8 cellular contexts compared by ENCODE assay signal in genomic region chr11:64887234-64887756, GRCh38. TPM values are rescaled to one million over a fixed set of nuclear protein-coding genes. Genes with fewer than 3 reads are reported as not detected.
DNase-seq lines count a peak whose midpoint lies in the region; ATAC-seq and TF ChIP-seq lines count a peak whose summit lies in the region.
"Had no signal": no experiment of that assay in that cellular context is flagged by ENCODE, and none has a peak within 500 bp of the region (broad histone marks: within the 10 kb centered on the region; RNA-seq: fewer than 3 reads in every experiment).

No MANE protein-coding gene starts in this region.

- no peak overlapping the region for H3K9ac ChIP-seq in KMS-11
- no peak overlapping the region for H3K9ac ChIP-seq in rectal smooth muscle tissue (ENCODE audit: low read length)

- no peaks in the 10 kb centered on the region for H3K9me3 ChIP-seq in DOHH2 (ENCODE audit: control insufficient read depth, insufficient read depth, low read length)
- H3K9me3 ChIP-seq in effector memory CD4-positive, alpha-beta T cell (ENCODE audit: control insufficient read depth, low read length), result no peaks in the 10 kb centered on the region

- DNase-seq in effector memory CD4-positive, alpha-beta T cell, result no peak
- no peak for DNase-seq in cerebellum (ENCODE audit: low spot score)
- DNase-seq: NCI-H524 treated with DMSO at 0.1 percent for 48 hours had no signal

- H3K79me2 ChIP-seq in DOHH2 (ENCODE audit: control insufficient read depth, low read length) (no peaks in the 10 kb centered on the region), KMS-11 (ENCODE audit: insufficient read depth, low read depth) (no peaks in the 10 kb centered on the region)

- peaks cover 9% of the 10 kb centered on the region for H3F3A ChIP-seq in DOHH2 (ENCODE audit: control insufficient read depth, insufficient read depth)

- peaks cover 52% of the 10 kb centered on the region for H3K4me1 ChIP-seq in DOHH2 (ENCODE audit: control insufficient read depth, low read length)
- peaks cover 7% of the 10 kb centered on the region for H3K4me1 ChIP-seq in KMS-11 (ENCODE audit: low read depth, poor library complexity, severe bottlenecking)
- H3K4me1 ChIP-seq in effector memory CD4-positive, alpha-beta T cell (ENCODE audit: control insufficient read depth, insufficient read depth, low read length, poor library complexity, severe bottlenecking), result peaks cover 21% of the 10 kb centered on the region
- H3K4me1 ChIP-seq in rectal smooth muscle tissue (ENCODE audit: control insufficient read depth, insufficient read depth, low read length), result peaks cover 2% of the 10 kb centered on the region

- peak overlapping the region; percentile 40 for H3K27ac ChIP-seq in DOHH2 (ENCODE audit: low read depth, low read length)
- no peak overlapping the region for H3K27ac ChIP-seq in KMS-11
- peak overlapping the region; percentile 7 for H3K27ac ChIP-seq in effector memory CD4-positive, alpha-beta T cell (ENCODE audit: insufficient read depth, low read length, poor library complexity, severe bottlenecking)
- peak overlapping the region; percentile 80 for H3K27ac ChIP-seq in rectal smooth muscle tissue (ENCODE audit: low read depth, low read length)

- peak overlapping the region; percentile 68; the same call in 1 of the 2 replicates for H2AFZ ChIP-seq in KMS-11 (ENCODE audit: low read depth)

- peak overlapping the region; percentile 65 for H3K4me3 ChIP-seq in DOHH2 (ENCODE audit: low read length)
- H3K4me3 ChIP-seq in KMS-11 (IDR thresholded peaks at IDR 0.05; ENCODE audit: insufficient read depth, low read depth, low read length), result no peak overlapping the region
- H3K4me3 ChIP-seq in effector memory CD4-positive, alpha-beta T cell (ENCODE audit: insufficient read depth, low read depth, low read length, poor library complexity, severe bottlenecking), result no peak overlapping the region
- H3K4me3 ChIP-seq in rectal smooth muscle tissue (ENCODE audit: low read length), result peak overlapping the region; percentile 62

- H4K20me1 ChIP-seq in DOHH2 (ENCODE audit: control insufficient read depth, insufficient read depth, low read depth, low read length), result no peaks in the 10 kb centered on the region
- H4K20me1 ChIP-seq in KMS-11 (ENCODE audit: insufficient read depth), result no peaks in the 10 kb centered on the region

- H3K36me3 ChIP-seq in DOHH2 (ENCODE audit: control insufficient read depth, low read length), result no peaks in the 10 kb centered on the region
- H3K36me3 ChIP-seq in KMS-11 (ENCODE audit: insufficient read depth), result no peaks in the 10 kb centered on the region
- H3K36me3 ChIP-seq in effector memory CD4-positive, alpha-beta T cell (ENCODE audit: control insufficient read depth, insufficient read depth, low read length), result no peaks in the 10 kb centered on the region
- peaks cover 9% of the 10 kb centered on the region for H3K36me3 ChIP-seq in rectal smooth muscle tissue (ENCODE audit: control insufficient read depth, insufficient read depth, low read length)

- TF ChIP-seq CTCF in DOHH2 (IDR thresholded peaks at IDR 0.05; ENCODE audit: low read depth, low read length, poor library complexity, severe bottlenecking), result no peak
- TF ChIP-seq CTCF in KMS-11 (conservative IDR thresholded peaks at IDR 0.05; ENCODE audit: low read depth, low read length), result no peak

- H3K27me3 ChIP-seq in DOHH2 (ENCODE audit: control insufficient read depth, low read length) (no peaks in the 10 kb centered on the region), KMS-11 (ENCODE audit: insufficient read depth, low read depth) (no peaks in the 10 kb centered on the region), rectal smooth muscle tissue (ENCODE audit: control insufficient read depth, insufficient read depth, low read length) (no peaks in the 10 kb centered on the region)
- no peaks in the 10 kb centered on the region for H3K27me3 ChIP-seq in effector memory CD4-positive, alpha-beta T cell (replicated peaks; ENCODE audit: control insufficient read depth, insufficient read depth, low read length, poor library complexity, severe bottlenecking)

- ATAC-seq in GM21786 (IDR thresholded peaks at IDR 0.05; ENCODE audit: unreplicated experiment), result no peak
- no peak for ATAC-seq in HG03175 (IDR thresholded peaks at IDR 0.05; ENCODE audit: unreplicated experiment)

- H3K4me2 ChIP-seq in DOHH2 (ENCODE audit: low read length), result peak overlapping the region; percentile 83
- no peak overlapping the region for H3K4me2 ChIP-seq in KMS-11

- H3K9me2 ChIP-seq in DOHH2 (replicated peaks; ENCODE audit: control insufficient read depth, low read length), result no peaks in the 10 kb centered on the region

RNA-seq across cellular contexts. Expression of gene EHD1, which starts 8.9 kb away (rescaled TPM):
- total RNA-seq in cerebellum, result 34.0 TPM

RNA-seq across cellular contexts. Expression of gene ATG2A, which starts 29.7 kb away (rescaled TPM):
- total RNA-seq in cerebellum, result 9.6 TPM

RNA-seq across cellular contexts. Expression of gene PPP2R5B, which starts 37.2 kb away (rescaled TPM):
- total RNA-seq in cerebellum, result 18.2 TPM

RNA-seq across cellular contexts. Expression of gene CDC42BPG, which starts 42.8 kb away (rescaled TPM):
- 1.4 TPM for total RNA-seq in cerebellum

RNA-seq across cellular contexts. Expression of gene GPHA2, which starts 48.4 kb away (rescaled TPM):
- total RNA-seq in cerebellum, result not detected

Comparison
In these comparisons a context has a peak if more than half of its experiments do, and no peak if none do; other contexts are left out.
1. H3K4me3 ChIP-seq: peak in DOHH2 (single experiment) and rectal smooth muscle tissue (single experiment); none in KMS-11 (single experiment) and effector memory CD4-positive, alpha-beta T cell (single experiment).